ENCODE assay signal across 2 cellular contexts in the genomic region with DNA sequence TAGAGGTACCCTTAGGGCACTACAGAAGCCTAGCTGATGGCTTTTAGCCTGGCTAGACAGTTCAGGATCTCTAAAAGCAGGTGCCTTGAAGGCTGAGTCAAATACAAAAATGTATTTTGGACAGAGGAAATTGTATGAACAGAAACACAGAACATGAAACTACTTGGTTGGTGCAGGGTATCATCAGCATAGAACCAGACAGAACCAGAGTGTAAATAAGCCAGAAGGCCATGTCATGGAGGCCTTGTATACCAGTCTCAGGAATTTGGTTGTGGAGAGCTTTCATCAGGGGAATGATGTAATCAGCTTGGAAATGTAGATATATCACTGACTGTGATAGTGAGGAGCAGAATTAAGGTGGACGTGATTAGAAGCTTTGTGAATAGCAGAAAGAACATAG.
TF ChIP-seq lines count a peak whose summit lies in the region.

No MANE protein-coding gene starts in this region.

TF ChIP-seq in HepG2, 621 proteins besides CTCF, POLR2A, EP300 and RAD21:
- TF ChIP-seq, protein P1, sequence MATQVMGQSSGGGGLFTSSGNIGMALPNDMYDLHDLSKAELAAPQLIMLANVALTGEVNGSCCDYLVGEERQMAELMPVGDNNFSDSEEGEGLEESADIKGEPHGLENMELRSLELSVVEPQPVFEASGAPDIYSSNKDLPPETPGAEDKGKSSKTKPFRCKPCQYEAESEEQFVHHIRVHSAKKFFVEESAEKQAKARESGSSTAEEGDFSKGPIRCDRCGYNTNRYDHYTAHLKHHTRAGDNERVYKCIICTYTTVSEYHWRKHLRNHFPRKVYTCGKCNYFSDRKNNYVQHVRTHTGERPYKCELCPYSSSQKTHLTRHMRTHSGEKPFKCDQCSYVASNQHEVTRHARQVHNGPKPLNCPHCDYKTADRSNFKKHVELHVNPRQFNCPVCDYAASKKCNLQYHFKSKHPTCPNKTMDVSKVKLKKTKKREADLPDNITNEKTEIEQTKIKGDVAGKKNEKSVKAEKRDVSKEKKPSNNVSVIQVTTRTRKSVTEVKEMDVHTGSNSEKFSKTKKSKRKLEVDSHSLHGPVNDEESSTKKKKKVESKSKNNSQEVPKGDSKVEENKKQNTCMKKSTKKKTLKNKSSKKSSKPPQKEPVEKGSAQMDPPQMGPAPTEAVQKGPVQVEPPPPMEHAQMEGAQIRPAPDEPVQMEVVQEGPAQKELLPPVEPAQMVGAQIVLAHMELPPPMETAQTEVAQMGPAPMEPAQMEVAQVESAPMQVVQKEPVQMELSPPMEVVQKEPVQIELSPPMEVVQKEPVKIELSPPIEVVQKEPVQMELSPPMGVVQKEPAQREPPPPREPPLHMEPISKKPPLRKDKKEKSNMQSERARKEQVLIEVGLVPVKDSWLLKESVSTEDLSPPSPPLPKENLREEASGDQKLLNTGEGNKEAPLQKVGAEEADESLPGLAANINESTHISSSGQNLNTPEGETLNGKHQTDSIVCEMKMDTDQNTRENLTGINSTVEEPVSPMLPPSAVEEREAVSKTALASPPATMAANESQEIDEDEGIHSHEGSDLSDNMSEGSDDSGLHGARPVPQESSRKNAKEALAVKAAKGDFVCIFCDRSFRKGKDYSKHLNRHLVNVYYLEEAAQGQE (IDR thresholded peaks at IDR 0.05; ENCODE audit: borderline replicate concordance in 1 of 2, low read depth in 1 of 2, low read length in 2 of 2) = no peak
- TF ChIP-seq GATAD1 (CRISPR knock-in tag; IDR thresholded peaks at IDR 0.05) (no peak), ATF7 (IDR thresholded peaks at IDR 0.05) (peak; percentile 19; the same call in 1 of the 2 replicates), ATF7 (CRISPR knock-in tag; IDR thresholded peaks at IDR 0.05) (no peak)

TF ChIP-seq in GM12878, 131 proteins besides CTCF, POLR2A, EP300 and RAD21:
- 0 out of 2 replicates have a peak, but pooled peaks have one; percentile 19 for TF ChIP-seq ATF7 (IDR thresholded peaks at IDR 0.05; ENCODE audit: low read depth)
- TF ChIP-seq, protein P2, sequence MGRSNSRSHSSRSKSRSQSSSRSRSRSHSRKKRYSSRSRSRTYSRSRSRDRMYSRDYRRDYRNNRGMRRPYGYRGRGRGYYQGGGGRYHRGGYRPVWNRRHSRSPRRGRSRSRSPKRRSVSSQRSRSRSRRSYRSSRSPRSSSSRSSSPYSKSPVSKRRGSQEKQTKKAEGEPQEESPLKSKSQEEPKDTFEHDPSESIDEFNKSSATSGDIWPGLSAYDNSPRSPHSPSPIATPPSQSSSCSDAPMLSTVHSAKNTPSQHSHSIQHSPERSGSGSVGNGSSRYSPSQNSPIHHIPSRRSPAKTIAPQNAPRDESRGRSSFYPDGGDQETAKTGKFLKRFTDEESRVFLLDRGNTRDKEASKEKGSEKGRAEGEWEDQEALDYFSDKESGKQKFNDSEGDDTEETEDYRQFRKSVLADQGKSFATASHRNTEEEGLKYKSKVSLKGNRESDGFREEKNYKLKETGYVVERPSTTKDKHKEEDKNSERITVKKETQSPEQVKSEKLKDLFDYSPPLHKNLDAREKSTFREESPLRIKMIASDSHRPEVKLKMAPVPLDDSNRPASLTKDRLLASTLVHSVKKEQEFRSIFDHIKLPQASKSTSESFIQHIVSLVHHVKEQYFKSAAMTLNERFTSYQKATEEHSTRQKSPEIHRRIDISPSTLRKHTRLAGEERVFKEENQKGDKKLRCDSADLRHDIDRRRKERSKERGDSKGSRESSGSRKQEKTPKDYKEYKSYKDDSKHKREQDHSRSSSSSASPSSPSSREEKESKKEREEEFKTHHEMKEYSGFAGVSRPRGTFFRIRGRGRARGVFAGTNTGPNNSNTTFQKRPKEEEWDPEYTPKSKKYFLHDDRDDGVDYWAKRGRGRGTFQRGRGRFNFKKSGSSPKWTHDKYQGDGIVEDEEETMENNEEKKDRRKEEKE (IDR thresholded peaks at IDR 0.05) = no peak
